In genomic region chr12:71938728-71939385, GRCh38 we compare ENCODE assay signal across 8 cellular contexts. TPM values are rescaled to one million over a fixed set of nuclear protein-coding genes. Genes with fewer than 3 reads are reported as not detected.
A peak's percentile ranks its signal among the peaks of the same experiment; 100 is the strongest.
DNase-seq lines count a peak whose midpoint lies in the region; ATAC-seq and TF ChIP-seq lines count a peak whose summit lies in the region.

Gene TPH2 (plus strand): TSS chr12:71938845. CDS start chr12:71938987, 142 bp downstream.

- no peak within 1 kb of the TSS for H3K4me3 ChIP-seq in foreskin fibroblast (ENCODE audit: low read depth in 1 of 2, low read length in 2 of 2)

- POLR2A ChIA-PET in activated CD8-positive, alpha-beta T cell treated with anti-CD3 and anti-CD28 coated beads, Interleukin-2, amount 10 ng/mL, durations not matched to agents 7 days and 5 days (lab: Charles Lee), result no interaction called here

- H3K4me3 Mint-ChIP-seq in activated CD8-positive, alpha-beta T cell treated with anti-CD3 and anti-CD28 coated beads, Interleukin-2, amount 10 ng/mL, durations not matched to agents 7 days and 5 days, result no peak within 1 kb of the TSS

- no peak within 1 kb of the TSS for H3K27ac Mint-ChIP-seq in activated CD8-positive, alpha-beta T cell treated with anti-CD3 and anti-CD28 coated beads, Interleukin-2, amount 10 ng/mL, durations not matched to agents 7 days and 5 days

- H3K4me1 Mint-ChIP-seq in activated CD8-positive, alpha-beta T cell treated with anti-CD3 and anti-CD28 coated beads, Interleukin-2, amount 10 ng/mL, durations not matched to agents 7 days and 5 days (ENCODE audit: low read depth), result no peaks in the 10 kb centered on the region

- H3K36me3 Mint-ChIP-seq in activated CD8-positive, alpha-beta T cell treated with anti-CD3 and anti-CD28 coated beads, Interleukin-2, amount 10 ng/mL, durations not matched to agents 7 days and 5 days (ENCODE audit: low read depth), result no peaks in the 10 kb centered on the region

- CTCF ChIA-PET in activated CD8-positive, alpha-beta T cell treated with anti-CD3 and anti-CD28 coated beads, Interleukin-2, amount 10 ng/mL, durations not matched to agents 7 days and 5 days (lab: Charles Lee), result interaction anchor here (1.0 to 1.2 kb wide), 5 partner anchors 96 to 184 kb away, joined by 3 to 5 read pairs (median 3); partner anchors contain the start of gene RAB21

- peak; percentile 61 for TF ChIP-seq CTCF in foreskin fibroblast (IDR thresholded peaks at IDR 0.05; ENCODE audit: low read depth, low read length)

- H3K27me3 Mint-ChIP-seq in activated CD8-positive, alpha-beta T cell treated with anti-CD3 and anti-CD28 coated beads, Interleukin-2, amount 10 ng/mL, durations not matched to agents 7 days and 5 days (ENCODE audit: low read depth), result peaks cover 26% of the 10 kb centered on the region

- peak; percentile 14 for DNase-seq in activated T-cell treated with anti-CD3 and anti-CD28 coated beads for 1 hour (ENCODE audit: low read depth)
- no peak for DNase-seq in activated T-cell treated with anti-CD3 and anti-CD28 coated beads for 4 hours
- DNase-seq in NCI-H748 treated with DMSO at 0.1 percent for 48 hours (lab: John Stamatoyannopoulos, UW), result peak; percentile 81
- peak; percentile 60 for DNase-seq in activated CD8-positive, alpha-beta T cell treated with anti-CD3 and anti-CD28 coated beads, Interleukin-2, amount 10 ng/mL, durations not matched to agents 7 days and 5 days
- peak in 1 of 2 donors; percentile 52 for DNase-seq in foreskin fibroblast
- DNase-seq in posterior cingulate gyrus, result peak in 9 of 10 donors; percentile 10 to 86 (median 32)
- no peak for DNase-seq in NK-92 treated with Interleukin-12 subunit alpha and Interleukin-12 subunit beta, amount 100 ng/mL, for 24 hours (lab: John Stamatoyannopoulos, UW)

- H3K9me3 Mint-ChIP-seq in activated CD8-positive, alpha-beta T cell treated with anti-CD3 and anti-CD28 coated beads, Interleukin-2, amount 10 ng/mL, durations not matched to agents 7 days and 5 days (ENCODE audit: insufficient read depth), result no peaks in the 10 kb centered on the region

- intact Hi-C loops in posterior cingulate gyrus (cut with DNase I), result loop anchor here (5.0 kb wide), 1 partner anchor 157 kb away; no protein-coding TSS in a partner anchor

- ATAC-seq in HG03097 (IDR thresholded peaks at IDR 0.05; ENCODE audit: low FRiP score, unreplicated experiment), result peak; percentile 55
- ATAC-seq in activated CD8-positive, alpha-beta T cell treated with anti-CD3 and anti-CD28 coated beads, Interleukin-2, amount 10 ng/mL, durations not matched to agents 7 days and 5 days, result peak; percentile 49

RNA-seq across cellular contexts. Expression of gene TPH2, which starts in this region (rescaled TPM):
- not detected for total RNA-seq in activated CD8-positive, alpha-beta T cell treated with anti-CD3 and anti-CD28 coated beads, Interleukin-2, amount 10 ng/mL, durations not matched to agents 7 days and 5 days

Comparison
In these comparisons a context has a peak if more than half of its experiments do, and no peak if none do; other contexts are left out.
1. DNase-seq: peak in activated T-cell treated with anti-CD3 and anti-CD28 coated beads for 1 hour (single experiment), NCI-H748 treated with DMSO at 0.1 percent for 48 hours (single experiment) and posterior cingulate gyrus (9 of 10); none in activated T-cell treated with anti-CD3 and anti-CD28 coated beads for 4 hours (single experiment) and NK-92 treated with Interleukin-12 subunit alpha and Interleukin-12 subunit beta, amount 100 ng/mL, for 24 hours (single experiment).
2. Peak in DNase-seq and ATAC-seq in activated CD8-positive, alpha-beta T cell treated with anti-CD3 and anti-CD28 coated beads, Interleukin-2, amount 10 ng/mL, durations not matched to agents 7 days and 5 days; RNA of the gene not detected or under 1 TPM.